ENCODE assay signal across 16 cellular contexts in genomic region chr19:40575326-40575725, GRCh38. TPM values are rescaled to one million over a fixed set of nuclear protein-coding genes. Genes with fewer than 3 reads are reported as not detected.
A peak's percentile ranks its signal among the peaks of the same experiment; 100 is the strongest.
DNase-seq lines count a peak whose midpoint lies in the region; ATAC-seq and TF ChIP-seq lines count a peak whose summit lies in the region.
"Had no signal": no experiment of that assay in that cellular context is flagged by ENCODE, and none has a peak within 500 bp of the region (broad histone marks: within the 10 kb centered on the region; RNA-seq: fewer than 3 reads in every experiment).

No MANE protein-coding gene starts in this region.

- peaks cover 21% of the 10 kb centered on the region for H3K4me1 Mint-ChIP-seq in activated T-helper 17 cell treated with anti-CD3 and anti-CD28 coated beads, Interleukin-2, amount 50 U/mL, for 72 hours

- H2BK12ac ChIP-seq in mesenchymal stem cell (ENCODE audit: low read length in 2 of 2), result peak overlapping the region in 1 of 2 experiments; percentile 21

- H3K14ac ChIP-seq in mesenchymal stem cell (ENCODE audit: low read length in 2 of 2), result no peak overlapping the region

- no peak overlapping the region for H2BK5ac ChIP-seq in mesenchymal stem cell (ENCODE audit: low read depth, low read length, poor library complexity, severe bottlenecking)

- peak overlapping the region in 9 of 11 experiments; percentile 85 to 90 (median 88); a peak in 17 of 22 replicates for H3K9ac ChIP-seq in BLaER1 treated with 17β-estradiol and CSF1 and Interleukin-3, amounts not matched to agents 10 nM and 100 nM
- H3K9ac ChIP-seq in ES-I3 (ENCODE audit: low read depth, low read length), result peak overlapping the region; percentile 65
- H3K9ac ChIP-seq in mesenchymal stem cell (ENCODE audit: low read length), result no peak overlapping the region
- H3K9ac ChIP-seq: parathyroid adenoma had no signal

- peaks cover 11% of the 10 kb centered on the region for H3K79me1 ChIP-seq in mesenchymal stem cell (replicated peaks; ENCODE audit: low read length, poor library complexity, severe bottlenecking)

- peak overlapping the region; percentile 83 for H4K8ac ChIP-seq in mesenchymal stem cell (ENCODE audit: low read length)

- H3K18ac ChIP-seq in mesenchymal stem cell (ENCODE audit: low read depth in 1 of 2, low read length in 2 of 2), result no peak overlapping the region

- no peaks in the 10 kb centered on the region for H3K27me3 Mint-ChIP-seq in activated T-helper 17 cell treated with anti-CD3 and anti-CD28 coated beads, Interleukin-2, amount 50 U/mL, for 72 hours
- H3K27me3 Mint-ChIP-seq: stimulated activated naive CD8-positive, alpha-beta T cell treated with anti-CD3 and anti-CD28 coated beads, Interleukin-15, Interleukin-2, amounts not matched to agents 100 ng/mL and 50 ng/mL, for 24 hours had no signal

- no peaks in the 10 kb centered on the region for H3K27me3 ChIP-seq in BLaER1 treated with 17β-estradiol and CSF1 and Interleukin-3, amounts not matched to agents 10 nM and 100 nM
- no peaks in the 10 kb centered on the region for H3K27me3 ChIP-seq in mesenchymal stem cell (ENCODE audit: control insufficient read depth in 1 of 2, insufficient read depth in 1 of 2, low read length in 2 of 2)
- H3K27me3 ChIP-seq: spleen had no signal

- H3K4me3 ChIP-seq in BLaER1 treated with 17β-estradiol and CSF1 and Interleukin-3, amounts not matched to agents 10 nM and 100 nM, result peak overlapping the region in 8 of 10 experiments; percentile 70 to 90 (median 82); a peak in 15 of 20 replicates
- H3K4me3 ChIP-seq in mesenchymal stem cell (ENCODE audit: insufficient read depth in 1 of 2, low read depth in 1 of 2, low read length in 2 of 2) (no peak overlapping the region), foreskin fibroblast (ENCODE audit: low read depth in 1 of 2, low read length in 2 of 2) (no peak overlapping the region)
- H3K4me3 ChIP-seq: SK-N-MC had no signal

- H3K9me3 Mint-ChIP-seq in activated T-helper 17 cell treated with anti-CD3 and anti-CD28 coated beads, Interleukin-2, amount 50 U/mL, for 72 hours, result peaks cover 5% of the 10 kb centered on the region
- H3K9me3 Mint-ChIP-seq: stimulated activated naive CD8-positive, alpha-beta T cell treated with anti-CD3 and anti-CD28 coated beads, Interleukin-15, Interleukin-2, amounts not matched to agents 100 ng/mL and 50 ng/mL, for 24 hours had no signal

- peak overlapping the region; percentile 76 for H3K4me3 Mint-ChIP-seq in activated T-helper 17 cell treated with anti-CD3 and anti-CD28 coated beads, Interleukin-2, amount 50 U/mL, for 72 hours

- peaks cover 0 to 3% (median 0%) of the 10 kb centered on the region in 11 experiments; a peak in 2 of 22 replicates for H4K20me1 ChIP-seq in BLaER1 treated with 17β-estradiol and CSF1 and Interleukin-3, amounts not matched to agents 10 nM and 100 nM

- peak overlapping the region; percentile 55 for H4K91ac ChIP-seq in mesenchymal stem cell (ENCODE audit: low read length)

- ATAC-seq in activated T-helper 17 cell treated with anti-CD3 and anti-CD28 coated beads, Interleukin-2, amount 50 U/mL, for 72 hours (replicated peaks), result no peak
- ATAC-seq in HG02588 (IDR thresholded peaks at IDR 0.05; ENCODE audit: unreplicated experiment), result no peak

- H2BK15ac ChIP-seq in mesenchymal stem cell (ENCODE audit: low read depth, poor library complexity, severe bottlenecking), result peak overlapping the region; percentile 61

- no peak overlapping the region for H3K27ac Mint-ChIP-seq in activated T-helper 17 cell treated with anti-CD3 and anti-CD28 coated beads, Interleukin-2, amount 50 U/mL, for 72 hours
- H3K27ac Mint-ChIP-seq: stimulated activated naive CD8-positive, alpha-beta T cell treated with anti-CD3 and anti-CD28 coated beads, Interleukin-15, Interleukin-2, amounts not matched to agents 100 ng/mL and 50 ng/mL, for 24 hours had no signal

- H3K27ac ChIP-seq in BLaER1 treated with 17β-estradiol and CSF1 and Interleukin-3, amounts not matched to agents 10 nM and 100 nM, result peak overlapping the region in 9 of 11 experiments; percentile 81 to 97 (median 91); a peak in 18 of 22 replicates
- H3K27ac ChIP-seq in mesenchymal stem cell (ENCODE audit: low read length, poor library complexity, severe bottlenecking), result no peak overlapping the region
- H3K27ac ChIP-seq: parathyroid adenoma, SK-N-MC had no signal

- 59% methylated on average over 17 of the region's 18 CpGs for WGBS in mesenchymal stem cell

- peak overlapping the region; percentile 18 for H2AFZ ChIP-seq in mesenchymal stem cell (ENCODE audit: low read depth, low read length)

- POLR2A ChIA-PET in HEK293T (lab: Yijun Ruan, JAX), result interaction anchor here (0.6 kb wide), 1 partner anchor 52 kb away, joined by 3 read pairs; no protein-coding TSS in a partner anchor

- H3K4me2 ChIP-seq in BLaER1 treated with 17β-estradiol and CSF1 and Interleukin-3, amounts not matched to agents 10 nM and 100 nM, result peak overlapping the region; percentile 83 to 100 (median 93); a peak in 21 of 22 replicates
- no peak overlapping the region for H3K4me2 ChIP-seq in mesenchymal stem cell (ENCODE audit: low read length, poor library complexity, severe bottlenecking)

- peaks cover 2 to 23% (median 15%) of the 10 kb centered on the region in 11 experiments; a peak in 21 of 22 replicates for H3K36me3 ChIP-seq in BLaER1 treated with 17β-estradiol and CSF1 and Interleukin-3, amounts not matched to agents 10 nM and 100 nM
- H3K36me3 ChIP-seq in ES-I3 (ENCODE audit: insufficient read depth, low read length) (no peaks in the 10 kb centered on the region), mesenchymal stem cell (ENCODE audit: control insufficient read depth in 1 of 2, insufficient read depth in 2 of 2, low read depth in 1 of 2, low read length in 2 of 2) (peaks cover 7 to 17% of the 10 kb centered on the region in 2 experiments)

- H2AK5ac ChIP-seq in mesenchymal stem cell (ENCODE audit: low read length, severe bottlenecking), result no peak overlapping the region

- H3K4me1 ChIP-seq in BLaER1 treated with 17β-estradiol and CSF1 and Interleukin-3, amounts not matched to agents 10 nM and 100 nM, result peaks cover 37 to 75% (median 71%) of the 10 kb centered on the region in 10 experiments
- H3K4me1 ChIP-seq in ES-I3 (ENCODE audit: insufficient read depth, low read length) (no peaks in the 10 kb centered on the region), mesenchymal stem cell (ENCODE audit: control insufficient read depth, insufficient read depth, low read depth, low read length) (peaks cover 13% of the 10 kb centered on the region)
- H3K4me1 ChIP-seq: parathyroid adenoma had no signal

- DNase-seq in mesenchymal stem cell, result no peak
- DNase-seq in HEK293T (ENCODE audit: extremely low spot score), result no peak
- no peak for DNase-seq in foreskin fibroblast
- DNase-seq: activated CD8-positive, alpha-beta memory T cell treated with anti-CD3 and anti-CD28 coated beads, Interleukin-2, amount 50 U/mL, for 48 hours; cerebellar nuclear complex; kidney glomerular epithelial cell; NCI-H1694; NCI-H510A; spleen had no signal

- H2BK120ac ChIP-seq in mesenchymal stem cell (ENCODE audit: low read depth, low read length), result no peak overlapping the region

- no peaks in the 10 kb centered on the region for H3K9me3 ChIP-seq in BLaER1 treated with 17β-estradiol and CSF1 and Interleukin-3, amounts not matched to agents 10 nM and 100 nM (replicated peaks in 1 of 11)
- no peaks in the 10 kb centered on the region for H3K9me3 ChIP-seq in ES-I3 (ENCODE audit: control insufficient read depth, insufficient read depth, low read length)
- no peaks in the 10 kb centered on the region for H3K9me3 ChIP-seq in mesenchymal stem cell (ENCODE audit: control insufficient read depth, low read length)
- H3K9me3 ChIP-seq: spleen had no signal

- TF ChIP-seq CTCF in foreskin fibroblast (IDR thresholded peaks at IDR 0.05; ENCODE audit: low read depth, low read length), result no peak

- H3K4ac ChIP-seq in mesenchymal stem cell (ENCODE audit: low read depth in 1 of 2, low read length in 2 of 2), result no peak overlapping the region

- CTCF ChIA-PET in HEK293T (lab: Yijun Ruan, JAX), result interaction anchor here (0.6 kb wide), 1 partner anchor 270 kb away, joined by 4 read pairs; no protein-coding TSS in a partner anchor

- H3K23ac ChIP-seq in mesenchymal stem cell (ENCODE audit: low read length in 2 of 2), result no peak overlapping the region

- peaks cover 21% of the 10 kb centered on the region for H3K36me3 Mint-ChIP-seq in activated T-helper 17 cell treated with anti-CD3 and anti-CD28 coated beads, Interleukin-2, amount 50 U/mL, for 72 hours (ENCODE audit: low read depth)

TF ChIP-seq in HEK293T, 16 proteins besides CTCF, POLR2A, EP300 and RAD21:
- TF ChIP-seq SP1 (IDR thresholded peaks at IDR 0.05) (no peak), L3MBTL2 (conservative IDR thresholded peaks at IDR 0.05) (no peak), NFRKB (IDR thresholded peaks at IDR 0.05) (no peak), HDGF (IDR thresholded peaks at IDR 0.05; ENCODE audit: borderline replicate concordance) (no peak), FOXA1 (IDR thresholded peaks at IDR 0.05) (no peak), CTBP1 (IDR thresholded peaks at IDR 0.05; ENCODE audit: borderline replicate concordance) (no peak), TARDBP (IDR thresholded peaks at IDR 0.05) (no peak), FOXK2 (IDR thresholded peaks at IDR 0.05) (no peak), ZNF384 (IDR thresholded peaks at IDR 0.05) (no peak), PKNOX1 (IDR thresholded peaks at IDR 0.05) (no peak), SUZ12 (IDR thresholded peaks at IDR 0.05) (no peak), LEF1 (IDR thresholded peaks at IDR 0.05; ENCODE audit: borderline replicate concordance) (no peak), BHLHE40 (IDR thresholded peaks at IDR 0.05; ENCODE audit: borderline replicate concordance) (no peak), ARNT (IDR thresholded peaks at IDR 0.05) (no peak), ELF4 (IDR thresholded peaks at IDR 0.05) (no peak), FOXM1 (IDR thresholded peaks at IDR 0.05; ENCODE audit: borderline replicate concordance) (no peak)

RNA-seq across cellular contexts. Expression of gene SHKBP1, which starts 1.3 kb away (rescaled TPM):
- total RNA-seq in activated T-helper 17 cell treated with anti-CD3 and anti-CD28 coated beads, Interleukin-2, amount 50 U/mL, for 72 hours, result 100 to 1,000 TPM; 113 to 126 TPM
- polyA plus RNA-seq in mesenchymal stem cell (2013, experiment 1 of 2), result 112 TPM
- 108 TPM for polyA plus RNA-seq in mesenchymal stem cell (2013, experiment 2 of 2)

RNA-seq across cellular contexts. Expression of gene LTBP4, which starts 25.8 kb away (rescaled TPM):
- total RNA-seq in activated T-helper 17 cell treated with anti-CD3 and anti-CD28 coated beads, Interleukin-2, amount 50 U/mL, for 72 hours, result 100 to 1,000 TPM; 117 to 331 TPM
- 122 TPM for polyA plus RNA-seq in mesenchymal stem cell (2013, experiment 1 of 2)
- 113 TPM for polyA plus RNA-seq in mesenchymal stem cell (2013, experiment 2 of 2)

Comparison
In these comparisons a context has a peak if more than half of its experiments do, and no peak if none do; other contexts are left out.
1. H3K4me3 ChIP-seq: peak in BLaER1 treated with 17β-estradiol and CSF1 and Interleukin-3, amounts not matched to agents 10 nM and 100 nM (8 of 10); none in mesenchymal stem cell (0 of 2) and foreskin fibroblast (0 of 2).